ENCODE assay signal across 2 cellular contexts in genomic region chr16:66908116-66908515, GRCh38.
TF ChIP-seq lines count a peak whose summit lies in the region.

No MANE protein-coding gene starts in this region.

TF ChIP-seq in SK-N-SH, 30 proteins besides CTCF, POLR2A, EP300 and RAD21 (continued from another document):
- TF ChIP-seq CHD2 (IDR thresholded peaks at IDR 0.05; ENCODE audit: low read length, partially characterized antibody) (no peak), FOXM1 (IDR thresholded peaks at IDR 0.05; ENCODE audit: low read depth) (no peak)

TF ChIP-seq in SK-N-SH treated with all-trans-retinoic acid at 6 μM for 48 hours, 23 proteins besides CTCF, POLR2A, EP300 and RAD21 (continued from another document):
- TF ChIP-seq TOX (CRISPR knock-in tag; IDR thresholded peaks at IDR 0.05; ENCODE audit: borderline replicate concordance) (no peak), ISL1 (CRISPR knock-in tag; IDR thresholded peaks at IDR 0.05) (no peak), BACH2 (CRISPR knock-in tag; IDR thresholded peaks at IDR 0.05; ENCODE audit: borderline replicate concordance) (no peak), CSDC2 (CRISPR knock-in tag; IDR thresholded peaks at IDR 0.05) (no peak), RARB (CRISPR knock-in tag; IDR thresholded peaks at IDR 0.05) (no peak), ZFP3 (CRISPR knock-in tag; IDR thresholded peaks at IDR 0.05) (no peak), SNAI2 (CRISPR knock-in tag; IDR thresholded peaks at IDR 0.05) (no peak), ARNTL (CRISPR knock-in tag; IDR thresholded peaks at IDR 0.05; ENCODE audit: borderline replicate concordance, low read depth) (no peak)
